ENCODE assay signal across 1 cellular context in genomic region chr1:172719694-172720138, GRCh38.
TF ChIP-seq lines count a peak whose summit lies in the region.

No MANE protein-coding gene starts in this region.

TF ChIP-seq in K562, 482 proteins besides CTCF, POLR2A, EP300 and RAD21 (continued from another document and continues in another):
- TF ChIP-seq BDP1 (IDR thresholded peaks at IDR 0.05; ENCODE audit: insufficient read depth, insufficient read length) = no peak
- no peak for TF ChIP-seq BMI1 (IDR thresholded peaks at IDR 0.05; ENCODE audit: low read length)
- TF ChIP-seq ZNF316 (IDR thresholded peaks at IDR 0.05) = peak; percentile 77
- no peak for TF ChIP-seq TSC22D4 (tag; IDR thresholded peaks at IDR 0.05)
- no peak for TF ChIP-seq CHD1 (IDR thresholded peaks at IDR 0.05; ENCODE audit: low read length)
- TF ChIP-seq POLR3G (IDR thresholded peaks at IDR 0.05; ENCODE audit: extremely low read depth, insufficient read length, insufficient replicate concordance) = no peak
- TF ChIP-seq ILK (tag; IDR thresholded peaks at IDR 0.05; ENCODE audit: borderline replicate concordance, low read depth) = no peak
- TF ChIP-seq NFIX (CRISPR knock-in tag; IDR thresholded peaks at IDR 0.05; ENCODE audit: low read depth) = no peak
- no peak for TF ChIP-seq STAG1 (CRISPR knock-in tag; IDR thresholded peaks at IDR 0.05; ENCODE audit: borderline replicate concordance)
- peak; percentile 61 for TF ChIP-seq C11orf30 (IDR thresholded peaks at IDR 0.05; ENCODE audit: low read depth)
- TF ChIP-seq, protein P1, sequence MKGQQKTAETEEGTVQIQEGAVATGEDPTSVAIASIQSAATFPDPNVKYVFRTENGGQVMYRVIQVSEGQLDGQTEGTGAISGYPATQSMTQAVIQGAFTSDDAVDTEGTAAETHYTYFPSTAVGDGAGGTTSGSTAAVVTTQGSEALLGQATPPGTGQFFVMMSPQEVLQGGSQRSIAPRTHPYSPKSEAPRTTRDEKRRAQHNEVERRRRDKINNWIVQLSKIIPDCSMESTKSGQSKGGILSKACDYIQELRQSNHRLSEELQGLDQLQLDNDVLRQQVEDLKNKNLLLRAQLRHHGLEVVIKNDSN (CRISPR knock-in tag; IDR thresholded peaks at IDR 0.05) = no peak
- TF ChIP-seq FOXK2 (conservative IDR thresholded peaks at IDR 0.05 in 1 of 2, IDR thresholded peaks at IDR 0.05 in 1 of 2; ENCODE audit: low read depth in 2 of 2) = 0 out of 4 replicates have a peak, but pooled peaks of 1 of the 2 experiments have one; percentile 36
- 0 out of 2 replicates have a peak, but pooled peaks have one; percentile 18 for TF ChIP-seq ZNF592 (IDR thresholded peaks at IDR 0.05)
- no peak for TF ChIP-seq ZNF717 (CRISPR knock-in tag; IDR thresholded peaks at IDR 0.05)
- no peak for TF ChIP-seq NFRKB (IDR thresholded peaks at IDR 0.05; ENCODE audit: low read depth)
- TF ChIP-seq TEAD4 (IDR thresholded peaks at IDR 0.05; ENCODE audit: low read length) = peak; percentile 31; the same call in 1 of the 2 replicates
- TF ChIP-seq TEAD4 (CRISPR knock-in tag; IDR thresholded peaks at IDR 0.05; ENCODE audit: borderline replicate concordance) = no peak
- TF ChIP-seq RUNX1 (IDR thresholded peaks at IDR 0.05; ENCODE audit: low read depth) = no peak
- no peak for TF ChIP-seq HNRNPLL (IDR thresholded peaks at IDR 0.05; ENCODE audit: low read depth, low read length, poor library complexity, severe bottlenecking)
- TF ChIP-seq SMC3 (conservative IDR thresholded peaks at IDR 0.05; ENCODE audit: insufficient read depth, low read depth, low read length) = peak; percentile 65; the same call in 1 of the 2 replicates
- TF ChIP-seq POLR2B (IDR thresholded peaks at IDR 0.05; ENCODE audit: low read depth, partially characterized antibody) = no peak
- no peak for TF ChIP-seq ZNF449 (CRISPR knock-in tag; IDR thresholded peaks at IDR 0.05)
- no peak for TF ChIP-seq NELFE (IDR thresholded peaks at IDR 0.05; ENCODE audit: insufficient read depth, insufficient read length)
- TF ChIP-seq HMGXB4 (CRISPR knock-in tag; IDR thresholded peaks at IDR 0.05) = no peak
- TF ChIP-seq ZC3H11A (IDR thresholded peaks at IDR 0.05; ENCODE audit: low read depth, low read length) = no peak
- no peak for TF ChIP-seq CTBP1 (IDR thresholded peaks at IDR 0.05; ENCODE audit: borderline replicate concordance)
- no peak for TF ChIP-seq MCM5 (IDR thresholded peaks at IDR 0.05; ENCODE audit: low read depth)
- no peak for TF ChIP-seq ZBTB1 (CRISPR knock-in tag; IDR thresholded peaks at IDR 0.05; ENCODE audit: borderline replicate concordance, low read depth)
- no peak for TF ChIP-seq ZBTB12 (CRISPR knock-in tag; IDR thresholded peaks at IDR 0.05)
- TF ChIP-seq SMARCE1 (IDR thresholded peaks at IDR 0.05) = no peak
- TF ChIP-seq, protein P2, sequence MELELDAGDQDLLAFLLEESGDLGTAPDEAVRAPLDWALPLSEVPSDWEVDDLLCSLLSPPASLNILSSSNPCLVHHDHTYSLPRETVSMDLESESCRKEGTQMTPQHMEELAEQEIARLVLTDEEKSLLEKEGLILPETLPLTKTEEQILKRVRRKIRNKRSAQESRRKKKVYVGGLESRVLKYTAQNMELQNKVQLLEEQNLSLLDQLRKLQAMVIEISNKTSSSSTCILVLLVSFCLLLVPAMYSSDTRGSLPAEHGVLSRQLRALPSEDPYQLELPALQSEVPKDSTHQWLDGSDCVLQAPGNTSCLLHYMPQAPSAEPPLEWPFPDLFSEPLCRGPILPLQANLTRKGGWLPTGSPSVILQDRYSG (tag; conservative IDR thresholded peaks at IDR 0.05; ENCODE audit: low read depth) = no peak
- TF ChIP-seq FOXA1 (IDR thresholded peaks at IDR 0.05; ENCODE audit: borderline replicate concordance) = no peak
- TF ChIP-seq ATF4 (CRISPR knock-in tag; IDR thresholded peaks at IDR 0.05) = no peak
- TF ChIP-seq, protein P3, sequence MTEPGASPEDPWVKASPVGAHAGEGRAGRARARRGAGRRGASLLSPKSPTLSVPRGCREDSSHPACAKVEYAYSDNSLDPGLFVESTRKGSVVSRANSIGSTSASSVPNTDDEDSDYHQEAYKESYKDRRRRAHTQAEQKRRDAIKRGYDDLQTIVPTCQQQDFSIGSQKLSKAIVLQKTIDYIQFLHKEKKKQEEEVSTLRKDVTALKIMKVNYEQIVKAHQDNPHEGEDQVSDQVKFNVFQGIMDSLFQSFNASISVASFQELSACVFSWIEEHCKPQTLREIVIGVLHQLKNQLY (CRISPR knock-in tag; conservative IDR thresholded peaks at IDR 0.05) = no peak
- no peak for TF ChIP-seq FOXA3 (CRISPR knock-in tag; conservative IDR thresholded peaks at IDR 0.05 in 1 of 2, IDR thresholded peaks at IDR 0.05 in 1 of 2)
- TF ChIP-seq, protein P4, sequence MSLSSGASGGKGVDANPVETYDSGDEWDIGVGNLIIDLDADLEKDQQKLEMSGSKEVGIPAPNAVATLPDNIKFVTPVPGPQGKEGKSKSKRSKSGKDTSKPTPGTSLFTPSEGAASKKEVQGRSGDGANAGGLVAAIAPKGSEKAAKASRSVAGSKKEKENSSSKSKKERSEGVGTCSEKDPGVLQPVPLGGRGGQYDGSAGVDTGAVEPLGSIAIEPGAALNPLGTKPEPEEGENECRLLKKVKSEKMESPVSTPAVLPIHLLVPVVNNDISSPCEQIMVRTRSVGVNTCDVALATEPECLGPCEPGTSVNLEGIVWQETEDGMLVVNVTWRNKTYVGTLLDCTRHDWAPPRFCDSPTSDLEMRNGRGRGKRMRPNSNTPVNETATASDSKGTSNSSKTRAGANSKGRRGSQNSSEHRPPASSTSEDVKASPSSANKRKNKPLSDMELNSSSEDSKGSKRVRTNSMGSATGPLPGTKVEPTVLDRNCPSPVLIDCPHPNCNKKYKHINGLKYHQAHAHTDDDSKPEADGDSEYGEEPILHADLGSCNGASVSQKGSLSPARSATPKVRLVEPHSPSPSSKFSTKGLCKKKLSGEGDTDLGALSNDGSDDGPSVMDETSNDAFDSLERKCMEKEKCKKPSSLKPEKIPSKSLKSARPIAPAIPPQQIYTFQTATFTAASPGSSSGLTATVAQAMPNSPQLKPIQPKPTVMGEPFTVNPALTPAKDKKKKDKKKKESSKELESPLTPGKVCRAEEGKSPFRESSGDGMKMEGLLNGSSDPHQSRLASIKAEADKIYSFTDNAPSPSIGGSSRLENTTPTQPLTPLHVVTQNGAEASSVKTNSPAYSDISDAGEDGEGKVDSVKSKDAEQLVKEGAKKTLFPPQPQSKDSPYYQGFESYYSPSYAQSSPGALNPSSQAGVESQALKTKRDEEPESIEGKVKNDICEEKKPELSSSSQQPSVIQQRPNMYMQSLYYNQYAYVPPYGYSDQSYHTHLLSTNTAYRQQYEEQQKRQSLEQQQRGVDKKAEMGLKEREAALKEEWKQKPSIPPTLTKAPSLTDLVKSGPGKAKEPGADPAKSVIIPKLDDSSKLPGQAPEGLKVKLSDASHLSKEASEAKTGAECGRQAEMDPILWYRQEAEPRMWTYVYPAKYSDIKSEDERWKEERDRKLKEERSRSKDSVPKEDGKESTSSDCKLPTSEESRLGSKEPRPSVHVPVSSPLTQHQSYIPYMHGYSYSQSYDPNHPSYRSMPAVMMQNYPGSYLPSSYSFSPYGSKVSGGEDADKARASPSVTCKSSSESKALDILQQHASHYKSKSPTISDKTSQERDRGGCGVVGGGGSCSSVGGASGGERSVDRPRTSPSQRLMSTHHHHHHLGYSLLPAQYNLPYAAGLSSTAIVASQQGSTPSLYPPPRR (CRISPR knock-in tag; IDR thresholded peaks at IDR 0.05; ENCODE audit: borderline replicate concordance) = no peak
- TF ChIP-seq, protein P5, sequence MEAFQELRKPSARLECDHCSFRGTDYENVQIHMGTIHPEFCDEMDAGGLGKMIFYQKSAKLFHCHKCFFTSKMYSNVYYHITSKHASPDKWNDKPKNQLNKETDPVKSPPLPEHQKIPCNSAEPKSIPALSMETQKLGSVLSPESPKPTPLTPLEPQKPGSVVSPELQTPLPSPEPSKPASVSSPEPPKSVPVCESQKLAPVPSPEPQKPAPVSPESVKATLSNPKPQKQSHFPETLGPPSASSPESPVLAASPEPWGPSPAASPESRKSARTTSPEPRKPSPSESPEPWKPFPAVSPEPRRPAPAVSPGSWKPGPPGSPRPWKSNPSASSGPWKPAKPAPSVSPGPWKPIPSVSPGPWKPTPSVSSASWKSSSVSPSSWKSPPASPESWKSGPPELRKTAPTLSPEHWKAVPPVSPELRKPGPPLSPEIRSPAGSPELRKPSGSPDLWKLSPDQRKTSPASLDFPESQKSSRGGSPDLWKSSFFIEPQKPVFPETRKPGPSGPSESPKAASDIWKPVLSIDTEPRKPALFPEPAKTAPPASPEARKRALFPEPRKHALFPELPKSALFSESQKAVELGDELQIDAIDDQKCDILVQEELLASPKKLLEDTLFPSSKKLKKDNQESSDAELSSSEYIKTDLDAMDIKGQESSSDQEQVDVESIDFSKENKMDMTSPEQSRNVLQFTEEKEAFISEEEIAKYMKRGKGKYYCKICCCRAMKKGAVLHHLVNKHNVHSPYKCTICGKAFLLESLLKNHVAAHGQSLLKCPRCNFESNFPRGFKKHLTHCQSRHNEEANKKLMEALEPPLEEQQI (IDR thresholded peaks at IDR 0.05) = 0 out of 2 replicates have a peak, but pooled peaks have one; percentile 38
- TF ChIP-seq MLLT1 (IDR thresholded peaks at IDR 0.05) = 0 out of 4 replicates have a peak, but pooled peaks of 1 of the 2 experiments have one; percentile 43
- no peak for TF ChIP-seq MIER1 (IDR thresholded peaks at IDR 0.05; ENCODE audit: low read depth)
